8 cellular contexts compared by ENCODE assay signal in genomic region chr11:3854660-3854976, GRCh38. TPM values are rescaled to one million over a fixed set of nuclear protein-coding genes. Genes with fewer than 3 reads are reported as not detected.
DNase-seq lines count a peak whose midpoint lies in the region; ATAC-seq and TF ChIP-seq lines count a peak whose summit lies in the region.

No MANE protein-coding gene starts in this region.

- TF ChIP-seq CTCF in KMS-11 (conservative IDR thresholded peaks at IDR 0.05; ENCODE audit: low read depth, low read length) (no peak), coronary artery (IDR thresholded peaks at IDR 0.05) (no peak), neural crest cell (conservative IDR thresholded peaks at IDR 0.05) (no peak)

- H4K20me1 ChIP-seq in KMS-11 (ENCODE audit: insufficient read depth), result no peaks in the 10 kb centered on the region

- DNase-seq in CD4-positive, CD25-positive, alpha-beta regulatory T cell, result no peak
- DNase-seq in coronary artery (ENCODE audit: low spot score), result no peak
- no peak for DNase-seq in neural crest cell (ENCODE audit: low read depth, low spot score)
- no peak for DNase-seq in NCI-H1417 treated with DMSO at 0.1 percent for 48 hours (lab: John Stamatoyannopoulos, UW)
- DNase-seq in CD1c-positive myeloid dendritic cell (ENCODE audit: extremely low spot score), result no peak
- DNase-seq in cerebellar nuclear complex (lab: John Stamatoyannopoulos, UW), result no peak

- no peaks in the 10 kb centered on the region for H3K36me3 Mint-ChIP-seq in CD4-positive, CD25-positive, alpha-beta regulatory T cell
- H3K36me3 Mint-ChIP-seq in neural crest cell (ENCODE audit: low read depth), result no peaks in the 10 kb centered on the region

- H3K4me3 ChIP-seq in CD4-positive, CD25-positive, alpha-beta regulatory T cell (ENCODE audit: low read depth, low read length), result peak overlapping the region; percentile 73
- H3K4me3 ChIP-seq in KMS-11 (IDR thresholded peaks at IDR 0.05; ENCODE audit: insufficient read depth, low read depth, low read length) (no peak overlapping the region), coronary artery (peak overlapping the region; percentile 92)

- peaks cover 39 to 64% (median 50%) of the 10 kb centered on the region in 4 donors for H3K4me1 Mint-ChIP-seq in CD4-positive, CD25-positive, alpha-beta regulatory T cell
- H3K4me1 Mint-ChIP-seq in neural crest cell, result peaks cover 41% of the 10 kb centered on the region

- H3K9ac ChIP-seq in KMS-11, result peak overlapping the region; percentile 80

- H3K27ac ChIP-seq in CD4-positive, CD25-positive, alpha-beta regulatory T cell (ENCODE audit: insufficient read depth, low read length, poor library complexity, severe bottlenecking), result peak overlapping the region; percentile 98
- H3K27ac ChIP-seq in KMS-11 (peak overlapping the region; percentile 94), coronary artery (peak overlapping the region in 1 of 2 donors; percentile 98)

- H3K36me3 ChIP-seq in CD4-positive, CD25-positive, alpha-beta regulatory T cell (ENCODE audit: control insufficient read depth, insufficient read depth, low read length), result no peaks in the 10 kb centered on the region
- H3K36me3 ChIP-seq in KMS-11 (ENCODE audit: insufficient read depth), result no peaks in the 10 kb centered on the region

- H3K4me3 Mint-ChIP-seq in CD4-positive, CD25-positive, alpha-beta regulatory T cell, result peak overlapping the region; percentile 91 to 94 (median 92)
- peak overlapping the region; percentile 91 for H3K4me3 Mint-ChIP-seq in neural crest cell

- ATAC-seq in CD4-positive, CD25-positive, alpha-beta regulatory T cell (ENCODE audit: low read depth in 2 of 2), result no peak
- ATAC-seq in GM19035 (IDR thresholded peaks at IDR 0.05; ENCODE audit: unreplicated experiment), result no peak

- H3K4me2 ChIP-seq in KMS-11, result peak overlapping the region; percentile 86

- no peaks in the 10 kb centered on the region for H3K9me3 ChIP-seq in CD4-positive, CD25-positive, alpha-beta regulatory T cell (ENCODE audit: control insufficient read depth in 2 of 2, low read length in 2 of 2)

- peaks cover 0 to 1% (median 0%) of the 10 kb centered on the region in 7 donors for H3K9me3 Mint-ChIP-seq in CD4-positive, CD25-positive, alpha-beta regulatory T cell
- H3K9me3 Mint-ChIP-seq in neural crest cell, result no peaks in the 10 kb centered on the region

- H3K27me3 ChIP-seq in CD4-positive, CD25-positive, alpha-beta regulatory T cell (ENCODE audit: control insufficient read depth, insufficient read depth, low read length), result no peaks in the 10 kb centered on the region
- no peaks in the 10 kb centered on the region for H3K27me3 ChIP-seq in KMS-11 (ENCODE audit: insufficient read depth, low read depth)

- no peaks in the 10 kb centered on the region for H3K27me3 Mint-ChIP-seq in CD4-positive, CD25-positive, alpha-beta regulatory T cell
- no peaks in the 10 kb centered on the region for H3K27me3 Mint-ChIP-seq in neural crest cell (ENCODE audit: low read depth)

- peak overlapping the region; percentile 86 for H2AFZ ChIP-seq in KMS-11 (ENCODE audit: low read depth)

- H3K27ac Mint-ChIP-seq in CD4-positive, CD25-positive, alpha-beta regulatory T cell, result peak overlapping the region; percentile 99 to 100 (median 100)
- H3K27ac Mint-ChIP-seq in neural crest cell (ENCODE audit: unreplicated experiment), result no peak overlapping the region

- H3K79me2 ChIP-seq in KMS-11 (ENCODE audit: insufficient read depth, low read depth), result peaks cover 40% of the 10 kb centered on the region

- H3K4me1 ChIP-seq in CD4-positive, CD25-positive, alpha-beta regulatory T cell (ENCODE audit: control insufficient read depth, insufficient read depth, low read length, poor library complexity, severe bottlenecking), result peaks cover 60% of the 10 kb centered on the region
- H3K4me1 ChIP-seq in KMS-11 (ENCODE audit: low read depth, poor library complexity, severe bottlenecking), result peaks cover 60% of the 10 kb centered on the region

RNA-seq across cellular contexts. Expression of gene STIM1, which starts 0.8 kb away (rescaled TPM):
- total RNA-seq in CD4-positive, CD25-positive, alpha-beta regulatory T cell, result 134 TPM
- 10 to 100 TPM; 25.7 to 30.6 (median 29.7) TPM for polyA plus RNA-seq in CD4-positive, CD25-positive, alpha-beta regulatory T cell
- total RNA-seq in neural crest cell, result 22.3 and 24.4 TPM in 2 replicates

RNA-seq across cellular contexts. Expression of gene RHOG, which starts 13.9 kb away (rescaled TPM):
- 173 TPM for total RNA-seq in CD4-positive, CD25-positive, alpha-beta regulatory T cell
- polyA plus RNA-seq in CD4-positive, CD25-positive, alpha-beta regulatory T cell, result 100 to 1,000 TPM; 222 to 276 (median 240) TPM
- total RNA-seq in neural crest cell, result 24.8 and 25.0 TPM in 2 replicates

RNA-seq across cellular contexts. Expression of gene PGAP2, which starts 46.3 kb away (rescaled TPM):
- total RNA-seq in CD4-positive, CD25-positive, alpha-beta regulatory T cell, result 11.6 TPM
- polyA plus RNA-seq in CD4-positive, CD25-positive, alpha-beta regulatory T cell, result 10 to 100 TPM; 11.4 to 16.7 (median 14.0) TPM
- 34.8 and 39.5 TPM in 2 replicates for total RNA-seq in neural crest cell

RNA-seq across cellular contexts. Expression of gene NUP98, which starts 57.3 kb away (rescaled TPM):
- 131 TPM for total RNA-seq in CD4-positive, CD25-positive, alpha-beta regulatory T cell
- 10 to 100 TPM; 28.0 to 48.7 (median 44.6) TPM for polyA plus RNA-seq in CD4-positive, CD25-positive, alpha-beta regulatory T cell
- 96.8 and 104 TPM in 2 replicates for total RNA-seq in neural crest cell
